ENCODE assay signal across 23 cellular contexts in the genomic region with DNA sequence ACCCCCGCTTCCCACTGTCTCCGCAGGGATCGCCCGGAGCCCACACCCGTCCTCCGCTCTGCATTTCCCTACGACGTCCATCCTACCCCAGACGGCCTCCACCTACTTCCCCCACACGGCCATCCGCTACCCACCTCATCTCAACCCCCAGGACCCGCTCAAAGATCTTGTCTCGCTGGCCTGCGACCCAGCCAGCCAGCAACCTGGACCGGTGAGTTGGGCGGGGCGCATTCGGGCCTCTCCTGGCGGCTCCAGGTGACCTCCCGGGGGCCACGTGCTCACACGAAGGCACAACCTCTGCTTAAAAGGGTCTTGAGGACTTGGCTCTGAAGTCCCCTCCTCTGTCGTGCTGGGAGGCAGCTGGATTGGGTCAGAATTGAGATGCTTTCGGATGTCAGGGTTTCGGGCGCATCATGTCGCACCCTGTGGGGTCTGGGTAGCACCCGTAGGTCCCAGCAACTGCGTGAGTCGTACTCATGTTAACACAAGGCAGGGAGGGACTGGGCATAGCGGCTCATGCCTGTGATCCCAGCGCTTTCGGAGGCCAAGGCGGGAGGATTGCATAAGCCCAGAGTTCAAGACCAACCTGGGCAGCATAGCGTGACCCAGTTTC. TPM values are rescaled to one million over a fixed set of nuclear protein-coding genes. Genes with fewer than 3 reads are reported as not detected.
DNase-seq lines count a peak whose midpoint lies in the region; ATAC-seq and TF ChIP-seq lines count a peak whose summit lies in the region.
"Had no signal": no experiment of that assay in that cellular context is flagged by ENCODE, and none has a peak within 500 bp of the region (broad histone marks: within the 10 kb centered on the region; RNA-seq: fewer than 3 reads in every experiment).

No MANE protein-coding gene starts in this region.

- H3K27ac ChIP-seq in breast epithelium (peak overlapping the region; percentile 25 to 80), osteoblast (ENCODE audit: low read depth, low read length) (peak overlapping the region; percentile 97), upper lobe of right lung (no peak overlapping the region), OCI-LY7 (ENCODE audit: low read depth, low read length, poor library complexity, severe bottlenecking) (no peak overlapping the region)
- H3K27ac ChIP-seq: parathyroid adenoma, WERI-Rb-1 had no signal

- ATAC-seq in Right ventricle myocardium inferior, result no peak
- no peak for ATAC-seq in left ventricle myocardium superior
- no peak for ATAC-seq in upper lobe of right lung
- ATAC-seq in HG02678 (IDR thresholded peaks at IDR 0.05; ENCODE audit: unreplicated experiment), result no peak
- ATAC-seq: activated T-helper 17 cell treated with anti-CD3 and anti-CD28 coated beads, Interleukin-2, amount 50 U/mL, for 72 hours; effector memory CD8-positive, alpha-beta T cell; naive thymus-derived CD8-positive, alpha-beta T cell; sciatic nerve had no signal

- H3K4me1 ChIP-seq in breast epithelium, result no peaks in the 10 kb centered on the region
- peaks cover 17% of the 10 kb centered on the region for H3K4me1 ChIP-seq in osteoblast (ENCODE audit: insufficient read depth, low read length)
- H3K4me1 ChIP-seq in upper lobe of right lung, result peaks cover 7% of the 10 kb centered on the region
- H3K4me1 ChIP-seq in OCI-LY7 (ENCODE audit: insufficient read depth, low read length, poor library complexity, severe bottlenecking), result no peaks in the 10 kb centered on the region
- H3K4me1 ChIP-seq: BE2C, parathyroid adenoma had no signal

- no peaks in the 10 kb centered on the region for H3K9me2 ChIP-seq in OCI-LY7 (ENCODE audit: insufficient read depth, low read length)

- H2AFZ ChIP-seq in osteoblast (ENCODE audit: low read length) (no peak overlapping the region), OCI-LY7 (ENCODE audit: low read length) (no peak overlapping the region)
- H2AFZ ChIP-seq: parathyroid adenoma had no signal

- POLR2A ChIA-PET in OCI-LY7 (lab: Charles Lee), result no interaction called here

- H4K20me1 ChIP-seq in osteoblast (ENCODE audit: insufficient read depth, low read length) (peaks cover 40% of the 10 kb centered on the region), OCI-LY7 (ENCODE audit: insufficient read depth, low read length) (no peaks in the 10 kb centered on the region)

- H3K4me2 ChIP-seq in osteoblast (ENCODE audit: insufficient read depth, low read length) (no peak overlapping the region), OCI-LY7 (ENCODE audit: low read length) (no peak overlapping the region)

- BruUV-seq in OCI-LY7 (replicated peaks; lab: Mats Ljungman, UMichigan), result no TSS peak

- DNase-seq in Right ventricle myocardium inferior (ENCODE audit: missing footprints) (peak; percentile 9), left ventricle myocardium superior (no peak), breast epithelium (ENCODE audit: low spot score in 2 of 2) (no peak), osteoblast (ENCODE audit: insufficient read length, low spot score, missing footprints) (no peak), upper lobe of right lung (peak; percentile 62), NCI-H1417 treated with DMSO at 0.1 percent for 48 hours (lab: John Stamatoyannopoulos, UW) (no peak), OCI-LY7 (ENCODE audit: low spot score) (no peak)
- DNase-seq: activated CD4-positive, alpha-beta T cell treated with anti-CD3 and anti-CD28 coated beads, Interleukin-2, amount 10 ng/mL, durations not matched to agents 7 days and 5 days; BE2C; Caco-2; DND-41; effector memory CD8-positive, alpha-beta T cell; naive thymus-derived CD8-positive, alpha-beta T cell; NCI-H1105 treated with DMSO at 0.1 percent for 48 hours; NCI-H2171; NCI-H524 treated with DMSO at 0.1 percent for 48 hours; WERI-Rb-1 had no signal

- no peak for TF ChIP-seq POLR2A in breast epithelium (IDR thresholded peaks at IDR 0.05)

- peaks cover 9% of the 10 kb centered on the region for H3K36me3 ChIP-seq in breast epithelium
- H3K36me3 ChIP-seq in osteoblast (ENCODE audit: insufficient read depth, low read length), result peaks cover 49% of the 10 kb centered on the region
- H3K36me3 ChIP-seq in upper lobe of right lung, result peaks cover 88% of the 10 kb centered on the region
- H3K36me3 ChIP-seq in OCI-LY7 (ENCODE audit: insufficient read depth, low read length), result no peaks in the 10 kb centered on the region

- H3K27me3 ChIP-seq in breast epithelium (no peaks in the 10 kb centered on the region), osteoblast (ENCODE audit: insufficient read depth, low read length) (no peaks in the 10 kb centered on the region), upper lobe of right lung (no peaks in the 10 kb centered on the region)
- H3K27me3 ChIP-seq: BE2C, suprapubic skin had no signal

- no peaks in the 10 kb centered on the region for H3K9me3 ChIP-seq in breast epithelium
- no peaks in the 10 kb centered on the region for H3K9me3 ChIP-seq in osteoblast (ENCODE audit: low read depth, low read length)
- H3K9me3 ChIP-seq in upper lobe of right lung, result no peaks in the 10 kb centered on the region
- no peaks in the 10 kb centered on the region for H3K9me3 ChIP-seq in OCI-LY7 (ENCODE audit: low read length)
- H3K9me3 ChIP-seq: BE2C, Caco-2, suprapubic skin had no signal

- CTCF ChIA-PET in OCI-LY7 (lab: Charles Lee; ENCODE audit: unreplicated experiment), result no interaction called here

- no peak for TF ChIP-seq CTCF in breast epithelium (IDR thresholded peaks at IDR 0.05)
- TF ChIP-seq CTCF in osteoblast (IDR thresholded peaks at IDR 0.05; ENCODE audit: extremely low read depth, low read depth, low read length), result no peak
- no peak for TF ChIP-seq CTCF in upper lobe of right lung (IDR thresholded peaks at IDR 0.05)
- TF ChIP-seq CTCF in OCI-LY7 (conservative IDR thresholded peaks at IDR 0.05; ENCODE audit: low read length), result no peak

- H3K4me3 ChIP-seq in breast epithelium, result no peak overlapping the region
- no peak overlapping the region for H3K4me3 ChIP-seq in osteoblast (ENCODE audit: insufficient read depth, low read length)
- no peak overlapping the region for H3K4me3 ChIP-seq in upper lobe of right lung
- no peak overlapping the region for H3K4me3 ChIP-seq in OCI-LY7 (ENCODE audit: low read depth, low read length, poor library complexity, severe bottlenecking)
- H3K4me3 ChIP-seq: suprapubic skin had no signal

- intact Hi-C loops in Right ventricle myocardium inferior (cut with DNase I) (no loop called here), left ventricle myocardium superior (cut with micrococcal nuclease) (no loop called here), breast epithelium (cut with DNase I; ENCODE audit: low total_unique reads) (no loop called here), upper lobe of right lung (cut with DNase I) (no loop called here), OCI-LY7 (cut with micrococcal nuclease; ENCODE audit: unreplicated experiment) (no loop called here)

- H3K79me2 ChIP-seq in osteoblast (ENCODE audit: insufficient read depth, low read length), result peaks cover 67% of the 10 kb centered on the region
- no peaks in the 10 kb centered on the region for H3K79me2 ChIP-seq in OCI-LY7 (ENCODE audit: insufficient read depth, low read depth, low read length)

RNA-seq across cellular contexts. Expression of gene SMIM24, which starts 27.8 kb away (rescaled TPM):
- total RNA-seq in Right ventricle myocardium inferior (not detected), left ventricle myocardium superior (not detected), breast epithelium (1 to 10 TPM in 2 of 3 donors, not detected in 1; 2.0 to 6.7 TPM), osteoblast (not detected in 2 replicates), upper lobe of right lung (not detected), OCI-LY7 (2022) (6.8 and 11.3 TPM in 2 replicates)
- 9.9 and 14.4 TPM in 2 replicates for total RNA-seq in OCI-LY7 (2014; rRNA removed; shearing (Covaris generic))
- total RNA-seq: A172; naive thymus-derived CD8-positive, alpha-beta T cell; sciatic nerve had no signal

RNA-seq across cellular contexts. Expression of gene SMIM44, which starts 30.7 kb away (rescaled TPM):
- not detected for total RNA-seq in Right ventricle myocardium inferior
- total RNA-seq in left ventricle myocardium superior, result not detected
- total RNA-seq in breast epithelium, result not detected
- total RNA-seq in osteoblast, result not detected in 2 replicates
- total RNA-seq in upper lobe of right lung, result not detected
- not detected in 2 replicates for total RNA-seq in OCI-LY7 (2014; rRNA removed; shearing (Covaris generic))
- not detected in 2 replicates for total RNA-seq in OCI-LY7 (2022)
- total RNA-seq: A172; activated CD4-positive, alpha-beta T cell treated with anti-CD3 and anti-CD28 coated beads, Interleukin-2, amount 10 ng/mL, durations not matched to agents 7 days and 5 days; activated T-helper 17 cell treated with anti-CD3 and anti-CD28 coated beads, Interleukin-2, amount 50 U/mL, for 72 hours; Caco-2; naive thymus-derived CD8-positive, alpha-beta T cell; sciatic nerve; suprapubic skin had no signal

RNA-seq across cellular contexts. Expression of gene DOHH, which starts 47.9 kb away (rescaled TPM):
- 11.1 TPM for total RNA-seq in Right ventricle myocardium inferior
- 11.0 TPM for total RNA-seq in left ventricle myocardium superior
- total RNA-seq in breast epithelium, result 10 to 100 TPM; 11.6 to 13.4 (median 12.2) TPM
- total RNA-seq in osteoblast, result 7.7 and 8.3 TPM in 2 replicates
- 12.2 TPM for total RNA-seq in upper lobe of right lung
- total RNA-seq in OCI-LY7 (2014; rRNA removed; shearing (Covaris generic)), result 12.3 and 13.1 TPM in 2 replicates
- 9.8 and 11.3 TPM in 2 replicates for total RNA-seq in OCI-LY7 (2022)

RNA-seq across cellular contexts. Expression of gene FZR1, which starts 53.5 kb away (rescaled TPM):
- 19.4 TPM for total RNA-seq in Right ventricle myocardium inferior
- total RNA-seq in left ventricle myocardium superior, result 19.2 TPM
- total RNA-seq in breast epithelium, result 10 to 100 TPM; 15.8 to 28.7 (median 26.5) TPM
- 36.6 and 39.5 TPM in 2 replicates for total RNA-seq in osteoblast
- total RNA-seq in upper lobe of right lung, result 30.8 TPM
- 39.8 and 61.2 TPM in 2 replicates for total RNA-seq in OCI-LY7 (2014; rRNA removed; shearing (Covaris generic))
- total RNA-seq in OCI-LY7 (2022), result 65.3 and 67.9 TPM in 2 replicates

Comparison
In these comparisons a context has a peak if more than half of its experiments do, and no peak if none do; other contexts are left out.
1. DNase-seq: peak in Right ventricle myocardium inferior (single experiment) and upper lobe of right lung (single experiment); none in left ventricle myocardium superior (single experiment), breast epithelium (0 of 2), osteoblast (single experiment), NCI-H1417 treated with DMSO at 0.1 percent for 48 hours (single experiment) and OCI-LY7 (single experiment).
2. H3K27ac ChIP-seq: peak in breast epithelium (2 of 2) and osteoblast (single experiment); none in upper lobe of right lung (single experiment) and OCI-LY7 (single experiment).